27 cellular contexts compared by ENCODE assay signal in genomic region chr4:34281826-34282225, GRCh38.
"Had no signal": no experiment of that assay in that cellular context is flagged by ENCODE, and none has a peak within 500 bp of the region (broad histone marks: within the 10 kb centered on the region; RNA-seq: fewer than 3 reads in every experiment).

No MANE protein-coding gene starts in this region.

- H3K4me1 ChIP-seq: lower lobe of right lung, stomach, testis, thyroid gland, transverse colon, upper lobe of left lung, vagina had no signal

- H3K4me1 Mint-ChIP-seq: mesothelial cell of epicardium; naive B cell; stimulated activated naive B cell treated with anti-CD40 and anti-IgM and Interleukin-4, amounts not matched to agents 10 μg/mL and 1 μg/mL and 100 μg/mL, for 72 hours had no signal

- H3K36me3 ChIP-seq: lower lobe of right lung, ovary, stomach, thyroid gland, transverse colon, upper lobe of left lung, vagina had no signal

- ATAC-seq: left lobe of liver; lower lobe of right lung; natural killer cell treated with Interleukin-12 subunit alpha and Interleukin-12 subunit beta and Interleukin-15 and Interleukin-18, amount 100 ng/mL, for 72 hours; right cardiac atrium; sciatic nerve; stimulated activated naive B cell treated with anti-CD40 and anti-IgM and Interleukin-4, amounts not matched to agents 10 μg/mL and 1 μg/mL and 100 μg/mL, for 72 hours; stimulated activated naive CD8-positive, alpha-beta T cell treated with anti-CD3 and anti-CD28 coated beads, Interleukin-15, Interleukin-2, amounts not matched to agents 100 U/mL and 50 U/mL, for 24 hours had no signal

- H3K4me3 Mint-ChIP-seq: mesothelial cell of epicardium; naive B cell; natural killer cell treated with Interleukin-12 subunit alpha and Interleukin-12 subunit beta and Interleukin-15 and Interleukin-18, amount 100 ng/mL, for 72 hours; stimulated activated naive B cell treated with anti-CD40 and anti-IgM and Interleukin-4, amounts not matched to agents 10 μg/mL and 1 μg/mL and 100 μg/mL, for 72 hours had no signal

- H3K36me3 Mint-ChIP-seq: naive B cell; natural killer cell treated with Interleukin-12 subunit alpha and Interleukin-12 subunit beta and Interleukin-15 and Interleukin-18, amount 100 ng/mL, for 72 hours; stimulated activated naive B cell treated with anti-CD40 and anti-IgM and Interleukin-4, amounts not matched to agents 10 μg/mL and 1 μg/mL and 100 μg/mL, for 72 hours had no signal

- H3K9me3 ChIP-seq: lower lobe of right lung, ovary, testis, thyroid gland, transverse colon, upper lobe of left lung, vagina had no signal

- H3K27ac Mint-ChIP-seq: mesothelial cell of epicardium; naive B cell; natural killer cell treated with Interleukin-12 subunit alpha and Interleukin-12 subunit beta and Interleukin-15 and Interleukin-18, amount 100 ng/mL, for 72 hours; progenitor cell of endocrine pancreas; stimulated activated naive B cell treated with anti-CD40 and anti-IgM and Interleukin-4, amounts not matched to agents 10 μg/mL and 1 μg/mL and 100 μg/mL, for 72 hours had no signal

- H3K27me3 Mint-ChIP-seq: naive B cell; natural killer cell treated with Interleukin-12 subunit alpha and Interleukin-12 subunit beta and Interleukin-15 and Interleukin-18, amount 100 ng/mL, for 72 hours; progenitor cell of endocrine pancreas; stimulated activated naive B cell treated with anti-CD40 and anti-IgM and Interleukin-4, amounts not matched to agents 10 μg/mL and 1 μg/mL and 100 μg/mL, for 72 hours had no signal

- H3K27ac ChIP-seq: lower lobe of right lung, ovary, skin epidermis, stomach, testis, thyroid gland, transverse colon, upper lobe of left lung, vagina had no signal

- H3K4me3 ChIP-seq: lower lobe of right lung, ovary, skin epidermis, stomach, testis, thyroid gland, transverse colon, upper lobe of left lung, vagina had no signal

- DNase-seq: hippocampal formation; islet precursor cell; lower lobe of right lung; mammary epithelial cell; mesenchymal stem cell; naive B cell; retina; right cardiac atrium; stimulated activated CD4-positive, alpha-beta T cell treated with anti-CD3 and anti-CD28 coated beads, Interleukin-12 subunit alpha, Interleukin-12 subunit beta, amount 100 ng/mL, for 4 hours; stimulated activated CD4-positive, alpha-beta T cell treated with anti-CD3 and anti-CD28 coated beads, Interleukin-15, amount 100 ng/mL, for 24 hours; stimulated activated CD4-positive, alpha-beta T cell treated with anti-CD3 and anti-CD28 coated beads, Interleukin-2, amount 100 ng/mL, for 24 hours; stimulated activated CD4-positive, alpha-beta T cell treated with anti-CD3 and anti-CD28 coated beads, Interleukin-4, amount 100 ng/mL, for 1 hour; stimulated activated naive B cell treated with anti-CD40 and anti-IgM and Interleukin-4, amounts not matched to agents 10 μg/mL and 1 μg/mL and 100 μg/mL, for 72 hours; stimulated activated naive CD8-positive, alpha-beta T cell treated with anti-CD3 and anti-CD28 coated beads, Interleukin-15, Interleukin-2, amounts not matched to agents 100 U/mL and 50 U/mL, for 24 hours; stomach; testis; transverse colon; upper lobe of left lung had no signal

- H3K27me3 ChIP-seq: ovary, stomach, testis, thyroid gland, transverse colon, upper lobe of left lung, vagina had no signal
